Comparison of ENCODE assay signal across 12 cellular contexts in genomic region chrX:65932173-65933084, GRCh38.
DNase-seq lines count a peak whose midpoint lies in the region; ATAC-seq and TF ChIP-seq lines count a peak whose summit lies in the region.
"Had no signal": no experiment of that assay in that cellular context is flagged by ENCODE, and none has a peak within 500 bp of the region (broad histone marks: within the 10 kb centered on the region; RNA-seq: fewer than 3 reads in every experiment).

No MANE protein-coding gene starts in this region.

- H3K9me3 ChIP-seq in DOHH2 (ENCODE audit: control insufficient read depth, insufficient read depth, low read length) (no peaks in the 10 kb centered on the region), BE2C (no peaks in the 10 kb centered on the region)

- no peak overlapping the region for H4K5ac ChIP-seq in mesendoderm (ENCODE audit: low read length)

- H2BK5ac ChIP-seq in mesendoderm (ENCODE audit: low read length) = no peak overlapping the region

- H2BK15ac ChIP-seq in mesendoderm (replicated peaks; ENCODE audit: low read depth) = no peak overlapping the region

- no peak for ATAC-seq in HG02642 (IDR thresholded peaks at IDR 0.05; ENCODE audit: poor library complexity, unreplicated experiment)
- ATAC-seq: right cardiac atrium had no signal

- no peaks in the 10 kb centered on the region for H3K79me2 ChIP-seq in DOHH2 (ENCODE audit: control insufficient read depth, low read length)
- H3K79me2 ChIP-seq in mesendoderm (ENCODE audit: control insufficient read depth, insufficient read depth, low read length) = no peaks in the 10 kb centered on the region

- H3F3A ChIP-seq in DOHH2 (ENCODE audit: control insufficient read depth, insufficient read depth) = no peaks in the 10 kb centered on the region

- no peak overlapping the region for H3K18ac ChIP-seq in mesendoderm (ENCODE audit: low read length)

- H4K8ac ChIP-seq in mesendoderm (ENCODE audit: low read depth, low read length) = no peak overlapping the region

- no peak overlapping the region for H2BK120ac ChIP-seq in mesendoderm (ENCODE audit: low read depth, low read length)

- no peaks in the 10 kb centered on the region for H3K79me1 ChIP-seq in mesendoderm (ENCODE audit: low read length)

- H3K36me3 ChIP-seq in DOHH2 (ENCODE audit: control insufficient read depth, low read length) = no peaks in the 10 kb centered on the region
- no peaks in the 10 kb centered on the region for H3K36me3 ChIP-seq in mesendoderm (ENCODE audit: control insufficient read depth, insufficient read depth, low read length)
- H3K36me3 ChIP-seq in BE2C = no peaks in the 10 kb centered on the region
- H3K36me3 ChIP-seq: stomach had no signal

- H2AK5ac ChIP-seq in mesendoderm (ENCODE audit: low read length) = no peak overlapping the region

- H3K4me3 ChIP-seq in DOHH2 (ENCODE audit: low read length) = no peak overlapping the region
- no peak overlapping the region for H3K4me3 ChIP-seq in mesendoderm (ENCODE audit: low read length)
- H3K4me3 ChIP-seq in BE2C (ENCODE audit: low read depth, low read length) = no peak overlapping the region
- H3K4me3 ChIP-seq: SK-N-MC, stomach had no signal

- H3K4me2 ChIP-seq in DOHH2 (ENCODE audit: low read length) (no peak overlapping the region), mesendoderm (ENCODE audit: low read length) (no peak overlapping the region)

- no peak overlapping the region for H3K56ac ChIP-seq in mesendoderm (ENCODE audit: low read length)

- peak; percentile 92 for DNase-seq in HT-29 (ENCODE audit: low spot score)
- DNase-seq in activated CD4-positive, alpha-beta T cell treated with anti-CD3 and anti-CD28 coated beads, Interleukin-2, amount 50 U/mL, for 48 hours = peak; percentile 16 to 33
- peak; percentile 18 for DNase-seq in mesendoderm
- no peak for DNase-seq in BE2C
- no peak for DNase-seq in medulla oblongata (ENCODE audit: extremely low spot score)
- DNase-seq in NCI-H748 (lab: John Stamatoyannopoulos, UW; ENCODE audit: unreplicated experiment) = no peak
- DNase-seq: NCI-H1105, right cardiac atrium, stomach had no signal

- peak; percentile 31 for TF ChIP-seq CTCF in DOHH2 (IDR thresholded peaks at IDR 0.05; ENCODE audit: low read depth, low read length, poor library complexity, severe bottlenecking)
- TF ChIP-seq CTCF in BE2C (IDR thresholded peaks at IDR 0.05; ENCODE audit: low read depth, low read length) = no peak

- H3K4ac ChIP-seq in mesendoderm (ENCODE audit: low read depth, low read length) = no peak overlapping the region

- WGBS in mesendoderm (ENCODE audit: extremely low coverage, insufficient coverage, low lambda C conversion rate) = no CpG with 5 or more reads among the region's 10 CpGs

- no peak overlapping the region for H3K27ac ChIP-seq in DOHH2 (ENCODE audit: low read depth, low read length)
- H3K27ac ChIP-seq in mesendoderm (ENCODE audit: low read depth, low read length) = no peak overlapping the region
- H3K27ac ChIP-seq: SK-N-MC, stomach had no signal

- H3K23ac ChIP-seq in mesendoderm (ENCODE audit: low read length) = no peak overlapping the region

- no peak overlapping the region for H3K9ac ChIP-seq in mesendoderm (ENCODE audit: low read length)

- no peaks in the 10 kb centered on the region for H3K9me2 ChIP-seq in DOHH2 (replicated peaks; ENCODE audit: control insufficient read depth, low read length)

- H3K27me3 ChIP-seq in DOHH2 (ENCODE audit: control insufficient read depth, low read length) (no peaks in the 10 kb centered on the region), mesendoderm (ENCODE audit: insufficient read depth, low read length, poor library complexity) (no peaks in the 10 kb centered on the region), BE2C (no peaks in the 10 kb centered on the region)
- H3K27me3 ChIP-seq: stomach had no signal

- no peaks in the 10 kb centered on the region for H3K4me1 ChIP-seq in DOHH2 (ENCODE audit: control insufficient read depth, low read length)
- no peaks in the 10 kb centered on the region for H3K4me1 ChIP-seq in mesendoderm (ENCODE audit: control insufficient read depth, low read depth, low read length)
- H3K4me1 ChIP-seq in BE2C = no peaks in the 10 kb centered on the region
- H3K4me1 ChIP-seq: stomach had no signal

- H4K20me1 ChIP-seq in DOHH2 (ENCODE audit: control insufficient read depth, insufficient read depth, low read depth, low read length) = no peaks in the 10 kb centered on the region

Comparison
In these comparisons a context has a peak if more than half of its experiments do, and no peak if none do; other contexts are left out.
1. DNase-seq: peak in HT-29 (single experiment), activated CD4-positive, alpha-beta T cell treated with anti-CD3 and anti-CD28 coated beads, Interleukin-2, amount 50 U/mL, for 48 hours (2 of 2) and mesendoderm (single experiment); none in BE2C (single experiment), medulla oblongata (single experiment) and NCI-H748 (single experiment).